In the genomic region with DNA sequence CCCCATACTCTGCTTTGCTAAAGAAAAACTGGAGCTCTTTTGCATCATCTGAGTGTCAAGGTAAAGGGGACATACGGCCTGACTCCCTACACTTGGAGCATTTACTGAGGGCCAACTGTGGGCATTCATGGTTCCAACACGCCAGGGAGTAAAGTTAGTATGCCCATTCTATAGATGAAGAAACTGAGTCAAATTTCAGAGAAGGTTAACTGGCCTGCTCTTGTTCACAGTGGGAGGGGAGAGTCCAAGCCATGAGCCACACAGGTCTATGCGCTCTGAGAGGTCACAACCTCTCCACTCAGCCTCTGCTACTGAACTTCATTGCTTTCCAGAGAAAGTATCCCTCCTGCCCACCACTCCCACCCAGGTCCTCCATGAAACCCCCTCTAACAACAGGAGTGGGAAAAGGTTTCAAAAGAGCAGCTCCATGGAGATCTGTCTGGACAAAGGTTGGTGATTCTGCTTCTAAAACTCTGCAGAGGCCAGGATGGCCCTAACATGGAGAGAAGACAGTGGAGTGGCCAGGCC, we compare ENCODE assay signal across 1 cellular context.
TF ChIP-seq lines count a peak whose summit lies in the region.

No MANE protein-coding gene starts in this region.

TF ChIP-seq in endothelial cell of umbilical vein, 7 proteins besides CTCF, POLR2A, EP300 and RAD21:
- TF ChIP-seq POLR2AphosphoS5 (IDR thresholded peaks at IDR 0.05; ENCODE audit: insufficient read depth, low read depth, low read length) (no peak), MYC (IDR thresholded peaks at IDR 0.05; ENCODE audit: low read depth, low read length) (no peak), GATA2 (IDR thresholded peaks at IDR 0.05; ENCODE audit: insufficient read depth, insufficient read length, low read depth, low read length) (no peak), JUN (IDR thresholded peaks at IDR 0.05; ENCODE audit: borderline replicate concordance, insufficient read depth, insufficient read length, low read depth) (no peak), MAX (IDR thresholded peaks at IDR 0.05; ENCODE audit: insufficient read depth, insufficient read length) (no peak), EZH2 (IDR thresholded peaks at IDR 0.05; ENCODE audit: borderline replicate concordance, low read depth, low read length, severe bottlenecking) (no peak), FOS (IDR thresholded peaks at IDR 0.05; ENCODE audit: borderline replicate concordance, insufficient read depth, low read length) (no peak)
